ENCODE assay signal across 9 cellular contexts in genomic region chr6:16322666-16323312, GRCh38.
DNase-seq lines count a peak whose midpoint lies in the region; ATAC-seq and TF ChIP-seq lines count a peak whose summit lies in the region.
"Had no signal": no experiment of that assay in that cellular context is flagged by ENCODE, and none has a peak within 500 bp of the region (broad histone marks: within the 10 kb centered on the region; RNA-seq: fewer than 3 reads in every experiment).

No MANE protein-coding gene starts in this region.

- ATAC-seq in Right ventricle myocardium inferior (peak; percentile 78), HG03108 (IDR thresholded peaks at IDR 0.05; ENCODE audit: unreplicated experiment) (peak; percentile 77), gastroesophageal sphincter (peak; percentile 73), upper lobe of right lung (peak; percentile 67)
- peak; percentile 72 to 78 for ATAC-seq in activated T-cell treated with anti-CD3 and anti-CD28 coated beads, Interleukin-2, amount 50 U/mL, for 4 hours

- H3K27me3 Mint-ChIP-seq in activated T-cell treated with anti-CD3 and anti-CD28 coated beads, Interleukin-2, amount 50 U/mL, for 4 hours (ENCODE audit: low read depth): no peaks in the 10 kb centered on the region

- H3K9me3 Mint-ChIP-seq in activated T-cell treated with anti-CD3 and anti-CD28 coated beads, Interleukin-2, amount 50 U/mL, for 4 hours: no peaks in the 10 kb centered on the region

- H3K9me3 ChIP-seq in gastroesophageal sphincter: no peaks in the 10 kb centered on the region
- no peaks in the 10 kb centered on the region for H3K9me3 ChIP-seq in upper lobe of right lung

- no peak for TF ChIP-seq POLR2A in gastroesophageal sphincter (IDR thresholded peaks at IDR 0.05)

- H3K27ac ChIP-seq in gastroesophageal sphincter (peak overlapping the region; percentile 16 to 87 (median 70)), upper lobe of right lung (peak overlapping the region; percentile 48)
- H3K27ac ChIP-seq: C4-2B had no signal

- no peak for DNase-seq in Right ventricle myocardium inferior (ENCODE audit: missing footprints)
- DNase-seq in cardiac septum (ENCODE audit: low spot score): no peak
- DNase-seq in NOMO-1 treated with DMSO at 0.1 percent for 48 hours (lab: John Stamatoyannopoulos, UW; ENCODE audit: unreplicated experiment): peak; percentile 87
- peak; percentile 72 for DNase-seq in activated T-cell treated with anti-CD3 and anti-CD28 coated beads, Interleukin-2, amount 50 U/mL, for 4 hours
- peak; percentile 86 for DNase-seq in posterior vena cava (ENCODE audit: low spot score)
- DNase-seq in upper lobe of right lung: no peak

- peaks cover 0 to 21% of the 10 kb centered on the region in 2 donors for H3K36me3 ChIP-seq in gastroesophageal sphincter
- peaks cover 21% of the 10 kb centered on the region for H3K36me3 ChIP-seq in upper lobe of right lung

- H3K4me3 Mint-ChIP-seq in activated T-cell treated with anti-CD3 and anti-CD28 coated beads, Interleukin-2, amount 50 U/mL, for 4 hours: peak overlapping the region; percentile 63

- WGBS in gastroesophageal sphincter (ENCODE audit: low coverage in 1 of 2), 2 donors: 44 to 53% methylated on average over 7 to 8 of the region's 11 CpGs

- H3K4me1 Mint-ChIP-seq in activated T-cell treated with anti-CD3 and anti-CD28 coated beads, Interleukin-2, amount 50 U/mL, for 4 hours (ENCODE audit: low read depth): peaks cover 80% of the 10 kb centered on the region

- intact Hi-C loops in Right ventricle myocardium inferior (cut with DNase I) (no loop called here), cardiac septum (cut with DNase I) (no loop called here), posterior vena cava (cut with DNase I) (no loop called here), upper lobe of right lung (cut with DNase I) (no loop called here)

- H3K27me3 ChIP-seq in gastroesophageal sphincter: no peaks in the 10 kb centered on the region
- H3K27me3 ChIP-seq in upper lobe of right lung: no peaks in the 10 kb centered on the region

- peaks cover 20% of the 10 kb centered on the region for H3K36me3 Mint-ChIP-seq in activated T-cell treated with anti-CD3 and anti-CD28 coated beads, Interleukin-2, amount 50 U/mL, for 4 hours (ENCODE audit: insufficient read depth)

- H3K4me3 ChIP-seq in gastroesophageal sphincter (no peak overlapping the region), upper lobe of right lung (no peak overlapping the region)

- peaks cover 3 to 74% (median 38%) of the 10 kb centered on the region in 3 donors for H3K4me1 ChIP-seq in gastroesophageal sphincter
- peaks cover 40% of the 10 kb centered on the region for H3K4me1 ChIP-seq in upper lobe of right lung

- TF ChIP-seq CTCF in gastroesophageal sphincter (IDR thresholded peaks at IDR 0.05) (no peak), upper lobe of right lung (IDR thresholded peaks at IDR 0.05) (no peak)

- no peak for TF ChIP-seq EP300 in gastroesophageal sphincter (IDR thresholded peaks at IDR 0.05)

Comparison
In these comparisons a context has a peak if more than half of its experiments do, and no peak if none do; other contexts are left out.
1. DNase-seq: peak in NOMO-1 treated with DMSO at 0.1 percent for 48 hours (single experiment), activated T-cell treated with anti-CD3 and anti-CD28 coated beads, Interleukin-2, amount 50 U/mL, for 4 hours (single experiment) and posterior vena cava (single experiment); none in Right ventricle myocardium inferior (single experiment), cardiac septum (single experiment) and upper lobe of right lung (single experiment).
2. Peak in every context shown above with its lines, with median percentiles within 50 percentile points of each other: ATAC-seq.